ENCODE assay signal across 1 cellular context in genomic region chr3:126781406-126781805, GRCh38.
TF ChIP-seq lines count a peak whose summit lies in the region.

No MANE protein-coding gene starts in this region.

TF ChIP-seq in IMR-90, 13 proteins besides CTCF, POLR2A, EP300 and RAD21 (continued from another document):
- TF ChIP-seq NFE2L2 (IDR thresholded peaks at IDR 0.05; ENCODE audit: low read depth, low read length) (no peak), RCOR1 (IDR thresholded peaks at IDR 0.05; ENCODE audit: insufficient replicate concordance, low read length) (no peak), MAFK (IDR thresholded peaks at IDR 0.05; ENCODE audit: low read depth, low read length) (no peak), RFX5 (IDR thresholded peaks at IDR 0.05; ENCODE audit: low read depth, low read length) (no peak), FOS (IDR thresholded peaks at IDR 0.05; ENCODE audit: low read depth, low read length) (no peak), CEBPB (IDR thresholded peaks at IDR 0.05; ENCODE audit: low read depth, low read length) (no peak)
